2 cellular contexts compared by ENCODE assay signal in the genomic region with DNA sequence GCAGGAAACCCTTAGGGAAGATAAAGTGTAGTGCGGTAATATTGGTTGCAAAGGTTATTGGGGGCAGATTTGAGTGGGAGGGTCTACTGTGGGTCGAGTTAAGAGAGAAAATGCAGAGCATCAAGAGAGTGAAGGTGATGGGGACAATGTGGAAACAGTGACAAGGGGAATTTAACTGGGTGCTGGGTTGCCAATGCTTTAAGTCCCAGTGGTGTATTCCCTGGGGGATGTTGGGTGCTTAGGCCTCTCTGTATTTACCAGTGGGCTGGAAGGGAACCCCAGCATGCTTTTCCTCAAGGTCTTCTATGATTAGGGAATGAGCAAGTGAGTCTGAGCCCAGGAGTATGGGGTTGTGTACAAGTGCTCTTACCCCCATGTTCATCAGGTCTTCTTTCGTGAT.
A peak's percentile ranks its signal among the peaks of the same experiment; 100 is the strongest.
TF ChIP-seq lines count a peak whose summit lies in the region.

No MANE protein-coding gene starts in this region.

TF ChIP-seq in IMR-90, 13 proteins besides CTCF, POLR2A, EP300 and RAD21:
- no peak for TF ChIP-seq BHLHE40 (IDR thresholded peaks at IDR 0.05; ENCODE audit: low read depth, low read length)
- TF ChIP-seq CHD1 (IDR thresholded peaks at IDR 0.05; ENCODE audit: low read depth, low read length) = no peak
- TF ChIP-seq SMC3 (IDR thresholded peaks at IDR 0.05; ENCODE audit: low read depth, low read length) = no peak
- no peak for TF ChIP-seq FOS (IDR thresholded peaks at IDR 0.05; ENCODE audit: low read depth, low read length)
- no peak for TF ChIP-seq MAFK (IDR thresholded peaks at IDR 0.05; ENCODE audit: low read depth, low read length)
- TF ChIP-seq CEBPB (IDR thresholded peaks at IDR 0.05; ENCODE audit: low read depth, low read length) = no peak
- no peak for TF ChIP-seq MXI1 (IDR thresholded peaks at IDR 0.05; ENCODE audit: borderline replicate concordance, low read depth, low read length)
- TF ChIP-seq NFE2L2 (IDR thresholded peaks at IDR 0.05; ENCODE audit: low read depth, low read length) = no peak
- TF ChIP-seq, protein P1, sequence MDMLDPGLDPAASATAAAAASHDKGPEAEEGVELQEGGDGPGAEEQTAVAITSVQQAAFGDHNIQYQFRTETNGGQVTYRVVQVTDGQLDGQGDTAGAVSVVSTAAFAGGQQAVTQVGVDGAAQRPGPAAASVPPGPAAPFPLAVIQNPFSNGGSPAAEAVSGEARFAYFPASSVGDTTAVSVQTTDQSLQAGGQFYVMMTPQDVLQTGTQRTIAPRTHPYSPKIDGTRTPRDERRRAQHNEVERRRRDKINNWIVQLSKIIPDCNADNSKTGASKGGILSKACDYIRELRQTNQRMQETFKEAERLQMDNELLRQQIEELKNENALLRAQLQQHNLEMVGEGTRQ (IDR thresholded peaks at IDR 0.05; ENCODE audit: low read depth, low read length) = no peak
- TF ChIP-seq MAZ (IDR thresholded peaks at IDR 0.05; ENCODE audit: borderline replicate concordance, low read depth, low read length) = no peak

TF ChIP-seq in GM12878, 131 proteins besides CTCF, POLR2A, EP300 and RAD21:
- TF ChIP-seq, protein P2, sequence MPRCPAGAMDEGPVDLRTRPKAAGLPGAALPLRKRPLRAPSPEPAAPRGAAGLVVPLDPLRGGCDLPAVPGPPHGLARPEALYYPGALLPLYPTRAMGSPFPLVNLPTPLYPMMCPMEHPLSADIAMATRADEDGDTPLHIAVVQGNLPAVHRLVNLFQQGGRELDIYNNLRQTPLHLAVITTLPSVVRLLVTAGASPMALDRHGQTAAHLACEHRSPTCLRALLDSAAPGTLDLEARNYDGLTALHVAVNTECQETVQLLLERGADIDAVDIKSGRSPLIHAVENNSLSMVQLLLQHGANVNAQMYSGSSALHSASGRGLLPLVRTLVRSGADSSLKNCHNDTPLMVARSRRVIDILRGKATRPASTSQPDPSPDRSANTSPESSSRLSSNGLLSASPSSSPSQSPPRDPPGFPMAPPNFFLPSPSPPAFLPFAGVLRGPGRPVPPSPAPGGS (IDR thresholded peaks at IDR 0.05; ENCODE audit: borderline replicate concordance, insufficient read depth, low read depth, low read length, poor library complexity, severe bottlenecking) = no peak
- TF ChIP-seq MEF2B (IDR thresholded peaks at IDR 0.05; ENCODE audit: partially characterized antibody, poor library complexity, severe bottlenecking) (peak; percentile 63), PAX5 (IDR thresholded peaks at IDR 0.05; ENCODE audit: borderline replicate concordance, low read depth, low read length) (no peak)
